In genomic region chr17:63773272-63774140, GRCh38 we compare ENCODE assay signal across 1 cellular context.
TF ChIP-seq lines count a peak whose summit lies in the region.

Gene CCDC47 (minus strand): TSS chr17:63773597. CDS start chr17:63766175, 7,422 bp downstream.

TF ChIP-seq in K562, 482 proteins besides CTCF, POLR2A, EP300 and RAD21 (continued from another document and continues in another):
- TF ChIP-seq FOXO4 (CRISPR knock-in tag; IDR thresholded peaks at IDR 0.05) (0 out of 2 replicates have a peak, but pooled peaks have one; percentile 36), CHD2 (IDR thresholded peaks at IDR 0.05; ENCODE audit: low read depth, low read length) (peak; percentile 94), GATAD2B (IDR thresholded peaks at IDR 0.05; ENCODE audit: borderline replicate concordance) (peak; percentile 27; the same call in 1 of the 2 replicates), E2F1 (CRISPR knock-in tag; IDR thresholded peaks at IDR 0.05) (0 out of 2 replicates have a peak, but pooled peaks have one; percentile 89), SMARCA5 (IDR thresholded peaks at IDR 0.05) (peak; percentile 58; the same call in 1 of the 2 replicates), NFRKB (IDR thresholded peaks at IDR 0.05; ENCODE audit: low read depth) (peak; percentile 92), HDGF (IDR thresholded peaks at IDR 0.05) (no peak), NRF1 (conservative IDR thresholded peaks at IDR 0.05 in 1 of 2, IDR thresholded peaks at IDR 0.05 in 1 of 2) (peak; percentile 92 to 93), ARID3A (IDR thresholded peaks at IDR 0.05; ENCODE audit: borderline replicate concordance, low read depth, low read length) (no peak), ZNF589 (CRISPR knock-in tag; IDR thresholded peaks at IDR 0.05; ENCODE audit: low read depth) (peak; percentile 90), ZNF609 (CRISPR knock-in tag; IDR thresholded peaks at IDR 0.05; ENCODE audit: borderline replicate concordance) (peak; percentile 46; the same call in 1 of the 2 replicates), HNRNPH1 (optimal IDR thresholded peaks at IDR 0.05; ENCODE audit: low read depth, low read length) (no peak), MAX (CRISPR knock-in tag; IDR thresholded peaks at IDR 0.05) (peak; percentile 99), SMAD1 (IDR thresholded peaks at IDR 0.05; ENCODE audit: low read depth, low read length, partially characterized antibody) (peak; percentile 65), SIN3B (IDR thresholded peaks at IDR 0.05; ENCODE audit: low read depth) (peak; percentile 51; the same call in 1 of the 2 replicates), HLTF (IDR thresholded peaks at IDR 0.05) (no peak), NCOA6 (IDR thresholded peaks at IDR 0.05) (no peak), FUS (optimal IDR thresholded peaks at IDR 0.05; ENCODE audit: low read depth, low read length) (no peak), CBFA2T3 (IDR thresholded peaks at IDR 0.05) (no peak), SRSF9 (IDR thresholded peaks at IDR 0.05; ENCODE audit: borderline replicate concordance, low read depth, low read length) (no peak), HDAC1 (IDR thresholded peaks at IDR 0.05) (peak; percentile 81 to 99; a peak in 3 of 4 replicates), RNF219 (CRISPR knock-in tag; IDR thresholded peaks at IDR 0.05) (no peak), CREM (IDR thresholded peaks at IDR 0.05; ENCODE audit: low read depth) (peak; percentile 96), ATF2 (CRISPR knock-in tag; IDR thresholded peaks at IDR 0.05) (no peak; the same call in 1 of the 2 replicates), BRF1 (IDR thresholded peaks at IDR 0.05; ENCODE audit: borderline replicate concordance, extremely low read depth, insufficient read length) (no peak), EWSR1 (IDR thresholded peaks at IDR 0.05; ENCODE audit: borderline replicate concordance, low read depth, partially characterized antibody) (no peak), IRF2 (CRISPR knock-in tag; IDR thresholded peaks at IDR 0.05) (no peak), RAD51 (IDR thresholded peaks at IDR 0.05; ENCODE audit: borderline replicate concordance, low read depth) (peak; percentile 84), MEF2A (IDR thresholded peaks at IDR 0.05; ENCODE audit: control insufficient read depth, low read depth, low read length) (no peak), SIX5 (IDR thresholded peaks at IDR 0.05; ENCODE audit: borderline replicate concordance in 1 of 2, insufficient read depth in 1 of 2, low read depth in 1 of 2, low read length in 2 of 2) (no peak), GMEB1 (CRISPR knock-in tag; IDR thresholded peaks at IDR 0.05) (peak; percentile 82), RNF2 (IDR thresholded peaks at IDR 0.05) (peak; percentile 21), PRDM10 (IDR thresholded peaks at IDR 0.05; ENCODE audit: partially characterized antibody) (no peak), CSDE1 (IDR thresholded peaks at IDR 0.05) (peak in 1 of 2 experiments; percentile 57; a peak in 2 of 4 replicates), SPI1 (IDR thresholded peaks at IDR 0.05; ENCODE audit: borderline replicate concordance, low read depth, low read length) (0 out of 2 replicates have a peak, but pooled peaks have one; percentile 11), RBBP5 (IDR thresholded peaks at IDR 0.05; ENCODE audit: borderline replicate concordance, insufficient read depth, low read length, poor library complexity, severe bottlenecking) (peak; percentile 87), FOSL1 (tag; conservative IDR thresholded peaks at IDR 0.05) (peak; percentile 44; the same call in 1 of the 2 replicates), ZNF639 (CRISPR knock-in tag; conservative IDR thresholded peaks at IDR 0.05 in 1 of 2, IDR thresholded peaks at IDR 0.05 in 1 of 2) (peak in 1 of 2 experiments; percentile 91; a peak in 2 of 4 replicates), SMARCA4 (IDR thresholded peaks at IDR 0.05) (no peak), MYNN (IDR thresholded peaks at IDR 0.05) (no peak), MYNN (CRISPR knock-in tag; IDR thresholded peaks at IDR 0.05) (no peak)
